Comparison of ENCODE assay signal across 8 cellular contexts in genomic region chr14:105481886-105482454, GRCh38. TPM values are rescaled to one million over a fixed set of nuclear protein-coding genes. Genes with fewer than 3 reads are reported as not detected.
DNase-seq lines count a peak whose midpoint lies in the region; ATAC-seq and TF ChIP-seq lines count a peak whose summit lies in the region.

No MANE protein-coding gene starts in this region.

- H3K9me3 ChIP-seq in SU-DHL-6 (ENCODE audit: insufficient read depth, low read length) (0 out of 2 replicates have a peak, but pooled peaks cover 3% of the 10 kb centered on the region), cardiac muscle cell (ENCODE audit: low read depth) (no peaks in the 10 kb centered on the region), tibial nerve (no peaks in the 10 kb centered on the region)

- peaks cover 2% of the 10 kb centered on the region for H3K36me3 Mint-ChIP-seq in activated naive CD8-positive, alpha-beta T cell treated with anti-CD3 and anti-CD28 coated beads, Interleukin-2, amount 50 U/mL, for 24 hours (ENCODE audit: low read depth)

- H3K27me3 Mint-ChIP-seq in activated naive CD8-positive, alpha-beta T cell treated with anti-CD3 and anti-CD28 coated beads, Interleukin-2, amount 50 U/mL, for 24 hours = peaks cover 13% of the 10 kb centered on the region

- peak overlapping the region; percentile 94 for H3K27ac Mint-ChIP-seq in activated naive CD8-positive, alpha-beta T cell treated with anti-CD3 and anti-CD28 coated beads, Interleukin-2, amount 50 U/mL, for 24 hours

- H3K4me3 ChIP-seq in SU-DHL-6 (ENCODE audit: insufficient read depth, low read length, poor library complexity, severe bottlenecking) = no peak overlapping the region
- H3K4me3 ChIP-seq in cardiac muscle cell = no peak overlapping the region
- H3K4me3 ChIP-seq in tibial nerve = peak overlapping the region; percentile 16 to 51 (median 32)

- H3K27me3 ChIP-seq in SU-DHL-6 (ENCODE audit: low read length) = no peaks in the 10 kb centered on the region
- peaks cover 14% of the 10 kb centered on the region for H3K27me3 ChIP-seq in cardiac muscle cell
- peaks cover 0 to 13% of the 10 kb centered on the region in 2 donors for H3K27me3 ChIP-seq in tibial nerve

- intact Hi-C loops in posterior cingulate gyrus (cut with DNase I) = loop anchor here (1.0 kb wide), 2 partner anchors 8 to 46 kb away; no protein-coding TSS in a partner anchor

- no peaks in the 10 kb centered on the region for H3K9me3 Mint-ChIP-seq in activated naive CD8-positive, alpha-beta T cell treated with anti-CD3 and anti-CD28 coated beads, Interleukin-2, amount 50 U/mL, for 24 hours

- 0 to 1% methylated on average over 2 to 7 of the region's 18 CpGs for WGBS in tibial nerve, 2 donors

- H3K4me1 ChIP-seq in cardiac muscle cell (ENCODE audit: low read depth) (peaks cover 69% of the 10 kb centered on the region), tibial nerve (peaks cover 0 to 97% (median 63%) of the 10 kb centered on the region in 4 donors)

- peak overlapping the region; percentile 22 for H3K4me2 ChIP-seq in SU-DHL-6 (ENCODE audit: low read depth, low read length, poor library complexity, severe bottlenecking)

- H3K27ac ChIP-seq in SU-DHL-6 (ENCODE audit: low read depth, low read length) (no peak overlapping the region), cardiac muscle cell (peak overlapping the region; percentile 28), tibial nerve (peak overlapping the region; percentile 92 to 96 (median 94))

- TF ChIP-seq CTCF in SU-DHL-6 (IDR thresholded peaks at IDR 0.05; ENCODE audit: insufficient read depth, low read length, poor library complexity, severe bottlenecking) (no peak), cardiac muscle cell (IDR thresholded peaks at IDR 0.05; ENCODE audit: low read depth, low read length) (peak; percentile 37), tibial nerve (IDR thresholded peaks at IDR 0.05) (peak in 4 of 5 experiments; percentile 10 to 46 (median 38))

- H3K4me3 Mint-ChIP-seq in activated naive CD8-positive, alpha-beta T cell treated with anti-CD3 and anti-CD28 coated beads, Interleukin-2, amount 50 U/mL, for 24 hours = peak overlapping the region; percentile 71

- H3K4me1 Mint-ChIP-seq in activated naive CD8-positive, alpha-beta T cell treated with anti-CD3 and anti-CD28 coated beads, Interleukin-2, amount 50 U/mL, for 24 hours = peaks cover 56% of the 10 kb centered on the region

- CTCF ChIA-PET in HEK293T (lab: Yijun Ruan, JAX) = interaction anchor here (1.2 to 2.4 kb wide), 5 partner anchors 8 to 111 kb away, joined by 3 to 38 read pairs (median 9); partner anchors contain the start of gene TEDC1

- H3K36me3 ChIP-seq in SU-DHL-6 (ENCODE audit: low read length) = no peaks in the 10 kb centered on the region
- H3K36me3 ChIP-seq in cardiac muscle cell = peaks cover 8% of the 10 kb centered on the region
- peaks cover 0 to 22% (median 0%) of the 10 kb centered on the region in 3 donors for H3K36me3 ChIP-seq in tibial nerve

- peak; percentile 64 for ATAC-seq in activated naive CD8-positive, alpha-beta T cell treated with anti-CD3 and anti-CD28 coated beads, Interleukin-2, amount 50 U/mL, for 24 hours

- peak; percentile 52 to 81 for TF ChIP-seq EP300 in tibial nerve (IDR thresholded peaks at IDR 0.05)

- H2AFZ ChIP-seq in SU-DHL-6 (ENCODE audit: low read depth, low read length, severe bottlenecking) = no peak overlapping the region

- TF ChIP-seq POLR2A in tibial nerve (IDR thresholded peaks at IDR 0.05) = peak in 1 of 2 donors; percentile 16

- DNase-seq in DMS79 (lab: John Stamatoyannopoulos, UW) = peak; percentile 97
- peak; percentile 84 for DNase-seq in HEK293T (ENCODE audit: extremely low spot score)
- DNase-seq in NCI-H1105 treated with DMSO at 0.1 percent for 48 hours (lab: John Stamatoyannopoulos, UW) = peak; percentile 96
- DNase-seq in activated naive CD8-positive, alpha-beta T cell treated with anti-CD3 and anti-CD28 coated beads, Interleukin-2, amount 50 U/mL, for 24 hours = peak; percentile 93
- DNase-seq in cardiac muscle cell (ENCODE audit: low read depth in 1 of 2, low spot score in 1 of 2) = peak in 1 of 2 donors; percentile 98
- peak; percentile 68 to 97 (median 80) for DNase-seq in posterior cingulate gyrus
- DNase-seq in tibial nerve (ENCODE audit: low spot score in 2 of 2) = peak; percentile 94 to 97

- H3F3A ChIP-seq in SU-DHL-6 (ENCODE audit: insufficient read depth) = no peaks in the 10 kb centered on the region

- H4K20me1 ChIP-seq in SU-DHL-6 (ENCODE audit: low read depth, low read length) = no peaks in the 10 kb centered on the region

- POLR2A ChIA-PET in HEK293T (lab: Yijun Ruan, JAX) = interaction anchor here (1.9 kb wide), 1 partner anchor 8 kb away, joined by 29 read pairs; no protein-coding TSS in a partner anchor

- H3K79me2 ChIP-seq in SU-DHL-6 (ENCODE audit: insufficient read depth, low read length) = no peaks in the 10 kb centered on the region

- H3K9ac ChIP-seq in SU-DHL-6 (ENCODE audit: low read length) = no peak overlapping the region

- no peaks in the 10 kb centered on the region for H3K9me2 ChIP-seq in SU-DHL-6 (replicated peaks; ENCODE audit: insufficient read depth, low read length)

TF ChIP-seq in HEK293T, 16 proteins besides CTCF, POLR2A, EP300 and RAD21:
- TF ChIP-seq SUZ12 (IDR thresholded peaks at IDR 0.05) (no peak), HDGF (IDR thresholded peaks at IDR 0.05; ENCODE audit: borderline replicate concordance) (no peak), BHLHE40 (IDR thresholded peaks at IDR 0.05; ENCODE audit: borderline replicate concordance) (no peak), FOXA1 (IDR thresholded peaks at IDR 0.05) (no peak), ARNT (IDR thresholded peaks at IDR 0.05) (no peak), SP1 (IDR thresholded peaks at IDR 0.05) (no peak), FOXK2 (IDR thresholded peaks at IDR 0.05) (no peak), TARDBP (IDR thresholded peaks at IDR 0.05) (no peak), L3MBTL2 (conservative IDR thresholded peaks at IDR 0.05) (no peak), PKNOX1 (IDR thresholded peaks at IDR 0.05) (no peak), ZNF384 (IDR thresholded peaks at IDR 0.05) (no peak), ELF4 (IDR thresholded peaks at IDR 0.05) (no peak), NFRKB (IDR thresholded peaks at IDR 0.05) (no peak), LEF1 (IDR thresholded peaks at IDR 0.05; ENCODE audit: borderline replicate concordance) (no peak), FOXM1 (IDR thresholded peaks at IDR 0.05; ENCODE audit: borderline replicate concordance) (no peak), CTBP1 (IDR thresholded peaks at IDR 0.05; ENCODE audit: borderline replicate concordance) (no peak)

RNA-seq across cellular contexts. Expression of gene CRIP1, which starts 4.7 kb away (rescaled TPM):
- total RNA-seq in cardiac muscle cell = 46.9 and 51.1 TPM in 2 replicates
- polyA plus RNA-seq in cardiac muscle cell = 196 and 203 TPM in 2 replicates
- total RNA-seq in tibial nerve = 10 to 100 TPM; 26.4 to 77.8 (median 33.5) TPM

RNA-seq across cellular contexts. Expression of gene CRIP2, which starts 7.3 kb away (rescaled TPM):
- 804 and 1,173 TPM in 2 replicates for total RNA-seq in cardiac muscle cell
- 1,364 and 1,845 TPM in 2 replicates for polyA plus RNA-seq in cardiac muscle cell
- total RNA-seq in tibial nerve = 100 to 1,000 TPM; 161 to 268 (median 208) TPM

RNA-seq across cellular contexts. Expression of gene TEDC1, which starts 9.1 kb away (rescaled TPM):
- total RNA-seq in cardiac muscle cell = 32.0 and 33.0 TPM in 2 replicates
- 27.4 and 27.6 TPM in 2 replicates for polyA plus RNA-seq in cardiac muscle cell
- total RNA-seq in tibial nerve = 10 to 100 TPM in 3 of 4 donors, 1 to 10 TPM in 1; 5.5 to 20.4 (median 14.2) TPM

RNA-seq across cellular contexts. Expression of gene TMEM121, which starts 44.4 kb away (rescaled TPM):
- total RNA-seq in cardiac muscle cell = 6.8 and 8.8 TPM in 2 replicates
- 4.4 and 6.4 TPM in 2 replicates for polyA plus RNA-seq in cardiac muscle cell
- 10 to 100 TPM; 15.1 to 28.2 (median 20.1) TPM for total RNA-seq in tibial nerve

Comparison
In these comparisons a context has a peak if more than half of its experiments do, and no peak if none do; other contexts are left out.
1. H3K4me3 ChIP-seq: peak in tibial nerve (4 of 4); none in SU-DHL-6 (single experiment) and cardiac muscle cell (single experiment).